ENCODE assay signal across 34 cellular contexts in the genomic region with DNA sequence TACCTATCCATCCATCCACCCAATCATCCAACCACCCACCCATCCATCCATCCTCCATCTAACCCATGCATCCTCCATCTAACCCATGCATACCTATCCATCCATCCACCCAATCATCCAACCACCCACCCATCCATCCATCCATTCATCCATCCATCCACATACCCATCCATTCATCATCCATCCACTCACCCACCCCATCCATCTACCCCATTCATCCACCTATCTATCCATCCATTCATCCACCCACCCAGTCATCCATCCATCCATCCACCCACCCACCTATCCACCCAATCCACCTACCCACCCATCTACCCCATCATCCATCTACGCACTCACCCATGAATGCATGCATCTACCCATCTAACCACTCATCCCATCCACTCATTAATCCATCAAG. TPM values are rescaled to one million over a fixed set of nuclear protein-coding genes. Genes with fewer than 3 reads are reported as not detected.
"Had no signal": no experiment of that assay in that cellular context is flagged by ENCODE, and none has a peak within 500 bp of the region (broad histone marks: within the 10 kb centered on the region; RNA-seq: fewer than 3 reads in every experiment).

No MANE protein-coding gene starts in this region.

- H3K4me3 Mint-ChIP-seq: activated B cell treated with CpG ODN at 0.5 μM for 24 hours; activated CD8-positive, alpha-beta T cell treated with anti-CD3 and anti-CD28 coated beads for 36 hours; activated naive CD8-positive, alpha-beta T cell treated with anti-CD3 and anti-CD28 coated beads, Interleukin-2, amount 10 ng/mL, durations not matched to agents 7 days and 5 days; activated T-cell treated with anti-CD3 and anti-CD28 coated beads, Interleukin-2, amount 50 U/mL, for 4 hours; activated T-helper 17 cell treated with anti-CD3 and anti-CD28 coated beads, Interleukin-2, amount 50 U/mL, for 72 hours; brain; effector memory CD8-positive, alpha-beta T cell; T-helper 2 cell treated with Interferon-gamma antibody and Interleukin-4, amounts not matched to agents 5 μg/mL and 100 μg/mL, for 36 hours had no signal

- H3K27me3 ChIP-seq: ascending aorta, breast epithelium, esophagus muscularis mucosa, foreskin keratinocyte, gastrocnemius medialis, heart left ventricle had no signal

- H3K9me3 ChIP-seq: ascending aorta, breast epithelium, esophagus muscularis mucosa, gastrocnemius medialis, heart left ventricle had no signal

- H3K9me3 Mint-ChIP-seq: activated B cell treated with CpG ODN at 0.5 μM for 24 hours; activated CD8-positive, alpha-beta T cell treated with anti-CD3 and anti-CD28 coated beads for 36 hours; activated T-cell treated with anti-CD3 and anti-CD28 coated beads, Interleukin-2, amount 50 U/mL, for 4 hours; activated T-helper 17 cell treated with anti-CD3 and anti-CD28 coated beads, Interleukin-2, amount 50 U/mL, for 72 hours; brain; effector memory CD8-positive, alpha-beta T cell; T-helper 2 cell treated with Interferon-gamma antibody and Interleukin-4, amounts not matched to agents 5 μg/mL and 100 μg/mL, for 36 hours had no signal

- H3K4me1 ChIP-seq: ascending aorta, breast epithelium, foreskin keratinocyte had no signal

- H3K27ac Mint-ChIP-seq: activated B cell treated with CpG ODN at 0.5 μM for 24 hours; activated CD8-positive, alpha-beta T cell treated with anti-CD3 and anti-CD28 coated beads for 36 hours; activated naive CD8-positive, alpha-beta T cell treated with anti-CD3 and anti-CD28 coated beads, Interleukin-2, amount 10 ng/mL, durations not matched to agents 7 days and 5 days; activated T-helper 17 cell treated with anti-CD3 and anti-CD28 coated beads, Interleukin-2, amount 50 U/mL, for 72 hours; brain; T-helper 2 cell treated with Interferon-gamma antibody and Interleukin-4, amounts not matched to agents 5 μg/mL and 100 μg/mL, for 36 hours had no signal

- FAIRE-seq: colon had no signal

- H3K27me3 Mint-ChIP-seq: activated B cell treated with CpG ODN at 0.5 μM for 24 hours; activated CD8-positive, alpha-beta T cell treated with anti-CD3 and anti-CD28 coated beads for 36 hours; activated naive CD8-positive, alpha-beta T cell treated with anti-CD3 and anti-CD28 coated beads, Interleukin-2, amount 10 ng/mL, durations not matched to agents 7 days and 5 days; activated T-helper 17 cell treated with anti-CD3 and anti-CD28 coated beads, Interleukin-2, amount 50 U/mL, for 72 hours; brain; effector memory CD8-positive, alpha-beta T cell had no signal

- DNase-seq: activated B cell treated with CpG ODN at 0.5 μM for 24 hours; activated CD4-positive, alpha-beta T cell treated with anti-CD3 and anti-CD28 coated beads for 48 hours; activated CD4-positive, alpha-beta T cell treated with anti-CD3 and anti-CD28 coated beads, Interleukin-2, amount 50 U/mL, for 1 hour; activated CD4-positive, alpha-beta T cell treated with anti-CD3 and anti-CD28 coated beads, Interleukin-2, amount 50 U/mL, for 48 hours; activated CD8-positive, alpha-beta memory T cell treated with anti-CD3 and anti-CD28 coated beads for 24 hours; activated CD8-positive, alpha-beta T cell treated with anti-CD3 and anti-CD28 coated beads for 36 hours; activated effector memory CD4-positive, alpha-beta T cell treated with Interleukin-2 at 50 U/mL for 16 hours; activated gamma-delta T cell treated with Interleukin-2 at 50 U/mL for 16 hours; activated naive CD4-positive, alpha-beta T cell treated with Interleukin-2 at 50 U/mL for 16 hours; activated naive CD8-positive, alpha-beta T cell treated with anti-CD3 and anti-CD28 coated beads, Interleukin-2, amount 10 ng/mL, durations not matched to agents 7 days and 5 days; activated T-cell treated with anti-CD3 and anti-CD28 coated beads, Interleukin-2, amount 50 U/mL, for 4 hours; cortex of kidney; dermis blood vessel endothelial cell; effector CD4-positive, alpha-beta T cell; effector memory CD8-positive, alpha-beta T cell; erythroblast; foreskin keratinocyte; gastrocnemius medialis; glutamatergic neuron; hypothalamus; T1000; WERI-Rb-1 had no signal

- H3K27ac ChIP-seq: ascending aorta, breast epithelium, esophagus muscularis mucosa, foreskin keratinocyte, gastrocnemius medialis, heart left ventricle, WERI-Rb-1 had no signal

- H3K4me1 Mint-ChIP-seq: activated B cell treated with CpG ODN at 0.5 μM for 24 hours; activated T-helper 17 cell treated with anti-CD3 and anti-CD28 coated beads, Interleukin-2, amount 50 U/mL, for 72 hours had no signal

- H3K4me3 ChIP-seq: ascending aorta, breast epithelium, esophagus muscularis mucosa, gastrocnemius medialis, heart left ventricle had no signal

- H3K36me3 ChIP-seq: breast epithelium had no signal

- ATAC-seq: activated CD4-positive, CD25-positive, alpha-beta regulatory T cell treated with anti-CD3 and anti-CD28 coated beads, Interleukin-2, amount 50 U/mL, for 24 hours; activated CD8-positive, alpha-beta T cell treated with anti-CD3 and anti-CD28 coated beads for 36 hours; activated naive CD4-positive, alpha-beta T cell treated with anti-CD3 and anti-CD28 coated beads, Interleukin-2, amount 50 U/mL, for 72 hours; activated T-cell treated with anti-CD3 and anti-CD28 coated beads, Interleukin-2, amount 50 U/mL, for 4 hours; activated T-helper 17 cell treated with anti-CD3 and anti-CD28 coated beads, Interleukin-2, amount 50 U/mL, for 72 hours; effector memory CD8-positive, alpha-beta T cell; foreskin keratinocyte; gastrocnemius medialis; heart left ventricle had no signal

RNA-seq across cellular contexts. Expression of a gene that starts 46.7 kb away (rescaled TPM):
- total RNA-seq: activated B cell treated with CpG ODN at 0.5 μM for 24 hours; activated CD8-positive, alpha-beta T cell treated with anti-CD3 and anti-CD28 coated beads for 36 hours; activated naive CD4-positive, alpha-beta T cell treated with anti-CD3 and anti-CD28 coated beads, Interleukin-2, amount 50 U/mL, for 72 hours; activated naive CD8-positive, alpha-beta T cell treated with anti-CD3 and anti-CD28 coated beads, Interleukin-2, amount 10 ng/mL, durations not matched to agents 7 days and 5 days; activated T-cell treated with anti-CD3 and anti-CD28 coated beads, Interleukin-2, amount 50 U/mL, for 4 hours; activated T-helper 17 cell treated with anti-CD3 and anti-CD28 coated beads, Interleukin-2, amount 50 U/mL, for 72 hours; ascending aorta; breast epithelium; cardiac septum; chondrocyte; dermis blood vessel endothelial cell; foreskin keratinocyte; gastrocnemius medialis; heart left ventricle had no signal
- polyA plus RNA-seq: foreskin keratinocyte, heart left ventricle had no signal
